ENCODE assay signal across 18 cellular contexts in genomic region chr4:133812236-133812635, GRCh38.
DNase-seq lines count a peak whose midpoint lies in the region; ATAC-seq and TF ChIP-seq lines count a peak whose summit lies in the region.
"Had no signal": no experiment of that assay in that cellular context is flagged by ENCODE, and none has a peak within 500 bp of the region (broad histone marks: within the 10 kb centered on the region; RNA-seq: fewer than 3 reads in every experiment).

No MANE protein-coding gene starts in this region.

- H3K36me3 ChIP-seq in BE2C (no peaks in the 10 kb centered on the region), neuron (ENCODE audit: insufficient read depth, low read length) (no peaks in the 10 kb centered on the region), spleen (no peaks in the 10 kb centered on the region)
- H3K36me3 ChIP-seq: BLaER1 had no signal

- no peak overlapping the region for H3K4me3 ChIP-seq in BE2C (ENCODE audit: low read depth, low read length)
- no peak overlapping the region for H3K4me3 ChIP-seq in neuron (ENCODE audit: low read length)
- H3K4me3 ChIP-seq in spleen: no peak overlapping the region
- H3K4me3 ChIP-seq: A549, BLaER1, GM23338 had no signal

- peak; percentile 11 for DNase-seq in BE2C
- DNase-seq in chondrocyte (ENCODE audit: low spot score): peak; percentile 64
- DNase-seq in spleen: peak; percentile 22
- no peak for DNase-seq in substantia nigra (lab: John Stamatoyannopoulos, UW)
- no peak for DNase-seq in erythroblast (lab: John Stamatoyannopoulos, UW)
- DNase-seq: AML-193; CD4-positive, alpha-beta memory T cell; COR-L47; DMS 273 treated with DMSO at 0.1 percent for 48 hours; DMS53; H7 had no signal

- no peak for ATAC-seq in GM21447 (IDR thresholded peaks at IDR 0.05; ENCODE audit: unreplicated experiment)
- ATAC-seq: A549, GM23338 had no signal

- H3K4me3 Mint-ChIP-seq in chondrocyte (ENCODE audit: unreplicated experiment): no peak overlapping the region
- H3K4me3 Mint-ChIP-seq: CD14-positive monocyte; CD4-positive, alpha-beta memory T cell; GM23338 had no signal

- H3K27me3 Mint-ChIP-seq in chondrocyte (ENCODE audit: low read depth): no peaks in the 10 kb centered on the region
- H3K27me3 Mint-ChIP-seq: CD4-positive, alpha-beta memory T cell had no signal

- no peak overlapping the region for H3K27ac Mint-ChIP-seq in chondrocyte (ENCODE audit: unreplicated experiment)
- H3K27ac Mint-ChIP-seq: CD14-positive monocyte; CD4-positive, alpha-beta memory T cell; GM23338 had no signal

- H3K36me3 Mint-ChIP-seq in chondrocyte (ENCODE audit: low read depth): peaks cover 2% of the 10 kb centered on the region
- H3K36me3 Mint-ChIP-seq: CD14-positive monocyte; CD4-positive, alpha-beta memory T cell had no signal

- peak overlapping the region; percentile 0 for H2AFZ ChIP-seq in neuron (ENCODE audit: low read depth, low read length)

- H3K9me3 Mint-ChIP-seq in chondrocyte (ENCODE audit: low read depth): peaks cover 12% of the 10 kb centered on the region

- H3K4me1 Mint-ChIP-seq in chondrocyte (ENCODE audit: low read depth): no peaks in the 10 kb centered on the region
- H3K4me1 Mint-ChIP-seq: CD14-positive monocyte; CD4-positive, alpha-beta memory T cell; GM23338 had no signal

- TF ChIP-seq CTCF in BE2C (IDR thresholded peaks at IDR 0.05; ENCODE audit: low read depth, low read length) (no peak), chondrocyte (IDR thresholded peaks at IDR 0.05) (no peak), spleen (IDR thresholded peaks at IDR 0.05 in 8 of 11, conservative IDR thresholded peaks at IDR 0.05 in 3 of 11) (no peak)

- TF ChIP-seq POLR2A in spleen (IDR thresholded peaks at IDR 0.05) (no peak), erythroblast (IDR thresholded peaks at IDR 0.05; ENCODE audit: low read length) (no peak)

- no peaks in the 10 kb centered on the region for H3K4me1 ChIP-seq in BE2C
- no peaks in the 10 kb centered on the region for H3K4me1 ChIP-seq in neuron (ENCODE audit: insufficient read depth, low read length)
- H3K4me1 ChIP-seq in spleen: no peaks in the 10 kb centered on the region
- H3K4me1 ChIP-seq: A549 had no signal

- H3K27ac ChIP-seq in spleen (no peak overlapping the region), substantia nigra (ENCODE audit: low read depth, low read length, poor library complexity, severe bottlenecking) (no peak overlapping the region)
- H3K27ac ChIP-seq: 22Rv1, A549, BLaER1 had no signal

- H3K27me3 ChIP-seq in BE2C (no peaks in the 10 kb centered on the region), neuron (ENCODE audit: insufficient read depth, low read length) (no peaks in the 10 kb centered on the region), spleen (replicated peaks in 1 of 7) (no peaks in the 10 kb centered on the region)
- H3K27me3 ChIP-seq: BLaER1 had no signal

- intact Hi-C loops in spleen (cut with DNase I; ENCODE audit: low total_unique reads): no loop called here

- no peaks in the 10 kb centered on the region for H3K9me3 ChIP-seq in BE2C
- H3K9me3 ChIP-seq in neuron (ENCODE audit: low read length): no peaks in the 10 kb centered on the region
- H3K9me3 ChIP-seq in spleen: peaks cover 0 to 36% (median 14%) of the 10 kb centered on the region in 8 donors
- H3K9me3 ChIP-seq: A549 had no signal

Comparison
In these comparisons a context has a peak if more than half of its experiments do, and no peak if none do; other contexts are left out.
1. DNase-seq: peak in BE2C (single experiment), chondrocyte (single experiment) and spleen (single experiment); none in substantia nigra (0 of 49) and erythroblast (0 of 2).